In the genomic region with DNA sequence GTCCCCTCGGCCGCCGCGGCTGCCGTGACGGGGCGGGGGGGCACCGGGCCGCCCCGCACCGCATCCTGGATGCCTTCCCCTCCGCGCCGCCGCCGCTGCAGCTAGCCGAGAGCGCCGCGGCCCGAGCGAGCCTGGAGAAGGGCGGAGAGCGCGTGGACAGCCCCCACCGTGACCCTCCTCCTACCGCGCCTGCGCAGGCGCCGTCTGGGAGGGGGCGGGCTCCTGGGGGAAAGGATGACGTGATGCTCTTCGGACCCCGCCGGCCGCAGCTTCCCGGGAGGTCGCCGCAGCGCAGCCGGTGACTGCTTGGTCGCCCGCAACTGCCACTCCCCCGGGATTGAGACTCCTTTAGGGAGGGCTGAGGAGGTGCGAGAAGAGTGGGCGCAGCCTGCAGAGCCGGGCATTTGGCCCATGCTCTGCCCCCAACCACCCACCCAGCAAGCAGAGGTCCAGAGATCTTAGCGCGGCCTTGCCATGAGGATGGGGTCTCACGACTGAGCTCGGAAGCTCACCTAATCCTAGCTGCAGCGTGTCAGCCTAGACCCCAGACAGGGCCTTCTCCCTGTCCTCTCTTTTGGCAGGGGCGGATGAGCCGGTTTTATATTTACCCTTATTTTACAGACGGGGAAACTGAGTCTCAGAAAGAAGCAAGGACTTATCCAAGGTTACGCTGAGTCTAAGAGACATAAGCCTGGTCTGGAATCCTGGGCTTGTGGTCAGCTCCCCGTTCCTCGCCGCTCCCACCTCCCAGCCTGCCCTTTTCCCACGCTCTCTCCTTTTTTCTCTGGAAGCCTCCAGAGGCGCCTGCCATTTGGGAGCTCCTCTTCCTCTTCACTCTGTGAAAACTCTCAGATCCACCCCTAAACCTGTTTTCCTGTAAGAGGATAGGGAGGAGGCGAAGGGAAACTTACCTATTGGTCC, we compare ENCODE assay signal across 8 cellular contexts. TPM values are rescaled to one million over a fixed set of nuclear protein-coding genes. Genes with fewer than 3 reads are reported as not detected.
DNase-seq lines count a peak whose midpoint lies in the region; FAIRE-seq and TF ChIP-seq lines count a peak whose summit lies in the region.

A gene (minus strand): TSS at position 140 of the 921 bp plus-strand sequence. CDS start 281 bp downstream, outside the sequence.

- FAIRE-seq in D721Med (lab: Jason Lieb, UNC), result no peak
- no peak for FAIRE-seq in H54 (lab: Jason Lieb, UNC)

- TF ChIP-seq CTCF in D721Med (IDR thresholded peaks at IDR 0.05; ENCODE audit: insufficient read depth, missing control alignments) (peak; percentile 1), astrocyte of the cerebellum (IDR thresholded peaks at IDR 0.05; ENCODE audit: low read depth, low read length, missing control alignments) (no peak)

- intact Hi-C loops in T-helper 2 cell treated with Interferon-gamma antibody and Interleukin-4, amounts not matched to agents 100 ng/mL and 5 ng/mL, for 36 hours (cut with micrococcal nuclease), result loop anchor here (2.0 to 10.0 kb wide), 3 partner anchors 101 to 1039 kb away; a partner anchor contains a TSS

- DNase-seq in D721Med (ENCODE audit: insufficient read length, low spot score) (peak; percentile 98), H54 (ENCODE audit: insufficient read length, low spot score) (peak; percentile 98), NCI-H1417 treated with DMSO at 0.1 percent for 48 hours (lab: John Stamatoyannopoulos, UW) (peak; percentile 4), astrocyte of the cerebellum (ENCODE audit: low read depth) (peak; percentile 61), hepatic stellate cell (ENCODE audit: low spot score) (peak; percentile 99), putamen (ENCODE audit: low spot score) (peak; percentile 92), RPMI8226 (no peak)

- in situ Hi-C loops in astrocyte of the cerebellum (cut with HindIII; ENCODE audit: low sequenced_read_pairs), result no loop called here

- peak within 1 kb of the TSS; percentile 89 for H3K4me3 ChIP-seq in astrocyte of the cerebellum (ENCODE audit: low read depth, low read length)

- peak; percentile 94 for TF ChIP-seq POLR2A in H54 (IDR thresholded peaks at IDR 0.05; ENCODE audit: low read depth, low read length)

RNA-seq across cellular contexts. Expression of the gene that starts here (rescaled TPM):
- 44.7 and 47.0 TPM in 2 replicates for total RNA-seq in T-helper 2 cell treated with Interferon-gamma antibody and Interleukin-4, amounts not matched to agents 100 ng/mL and 5 ng/mL, for 36 hours
